Comparison of ENCODE assay signal across 15 cellular contexts in the genomic region with DNA sequence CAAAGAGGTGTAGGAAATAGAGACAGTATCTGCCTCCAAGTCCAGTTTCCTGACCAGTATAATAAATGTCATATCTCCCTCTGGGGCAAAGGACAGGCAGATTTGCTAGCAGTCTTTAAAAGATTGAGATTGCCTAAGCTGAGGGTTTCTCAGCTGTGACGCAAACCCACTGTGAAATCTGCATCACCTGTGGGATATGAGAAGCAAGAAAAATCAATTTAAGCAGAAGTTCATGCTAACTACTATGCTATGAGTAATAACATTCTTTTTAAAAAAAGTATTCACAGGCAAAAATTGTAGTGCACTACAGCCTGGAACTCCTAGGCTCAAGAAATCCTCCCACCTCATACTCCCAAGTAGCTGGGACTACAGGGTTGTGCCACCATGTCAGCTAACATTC.
A peak's percentile ranks its signal among the peaks of the same experiment; 100 is the strongest.
DNase-seq lines count a peak whose midpoint lies in the region; ATAC-seq and TF ChIP-seq lines count a peak whose summit lies in the region.
"Had no signal": no experiment of that assay in that cellular context is flagged by ENCODE, and none has a peak within 500 bp of the region (broad histone marks: within the 10 kb centered on the region; RNA-seq: fewer than 3 reads in every experiment).

No MANE protein-coding gene starts in this region.

- no peak for ATAC-seq in activated CD8-positive, alpha-beta memory T cell treated with anti-CD3 and anti-CD28 coated beads, Interleukin-2, amount 10 ng/mL, durations not matched to agents 7 days and 5 days
- no peak for ATAC-seq in HG02840 (IDR thresholded peaks at IDR 0.05; ENCODE audit: low FRiP score, unreplicated experiment)
- ATAC-seq: HCT116 had no signal

- H3K27me3 ChIP-seq in GM06990 (replicated peaks; ENCODE audit: control insufficient read depth, insufficient read depth, low read length) = no peaks in the 10 kb centered on the region
- no peaks in the 10 kb centered on the region for H3K27me3 ChIP-seq in OCI-LY3 (ENCODE audit: low read depth, low read length)
- no peaks in the 10 kb centered on the region for H3K27me3 ChIP-seq in esophagus muscularis mucosa
- H3K27me3 ChIP-seq: BLaER1 treated with 17β-estradiol and CSF1 and Interleukin-3, amounts not matched to agents 10 nM and 100 nM had no signal

- H3K4me3 ChIP-seq in GM06990 (replicated peaks; ENCODE audit: low read depth, low read length) = no peak overlapping the region
- H3K4me3 ChIP-seq in OCI-LY3 (ENCODE audit: low read length) = no peak overlapping the region; the same call in 1 of the 2 replicates
- no peak overlapping the region for H3K4me3 ChIP-seq in esophagus muscularis mucosa
- H3K4me3 ChIP-seq: BLaER1 treated with 17β-estradiol and CSF1 and Interleukin-3, amounts not matched to agents 10 nM and 100 nM had no signal

- no peaks in the 10 kb centered on the region for H3K36me3 ChIP-seq in GM06990 (ENCODE audit: control insufficient read depth, insufficient read depth, low read length)
- no peaks in the 10 kb centered on the region for H3K36me3 ChIP-seq in OCI-LY3 (replicated peaks; ENCODE audit: low read depth, low read length)
- H3K36me3 ChIP-seq in esophagus muscularis mucosa = no peaks in the 10 kb centered on the region
- H3K36me3 ChIP-seq: BLaER1 treated with 17β-estradiol and CSF1 and Interleukin-3, amounts not matched to agents 10 nM and 100 nM had no signal

- CTCF ChIA-PET in activated CD8-positive, alpha-beta memory T cell treated with anti-CD3 and anti-CD28 coated beads, Interleukin-2, amount 10 ng/mL, durations not matched to agents 7 days and 5 days (lab: Charles Lee) = interaction anchor here (1.0 to 1.7 kb wide), 3 partner anchors 10 to 290 kb away, joined by 3 to 4 read pairs (median 3); no protein-coding TSS in a partner anchor

- H3K27ac Mint-ChIP-seq in activated CD8-positive, alpha-beta memory T cell treated with anti-CD3 and anti-CD28 coated beads, Interleukin-2, amount 10 ng/mL, durations not matched to agents 7 days and 5 days = no peak overlapping the region
- H3K27ac Mint-ChIP-seq: CD4-positive, CD25-positive, alpha-beta regulatory T cell had no signal

- no peaks in the 10 kb centered on the region for H3K9me3 Mint-ChIP-seq in activated CD8-positive, alpha-beta memory T cell treated with anti-CD3 and anti-CD28 coated beads, Interleukin-2, amount 10 ng/mL, durations not matched to agents 7 days and 5 days (ENCODE audit: low read depth)

- H3K4me2 ChIP-seq in OCI-LY3 (ENCODE audit: low read length) = peak overlapping the region; percentile 54
- H3K4me2 ChIP-seq: BLaER1 treated with 17β-estradiol and CSF1 and Interleukin-3, amounts not matched to agents 10 nM and 100 nM had no signal

- no peak for TF ChIP-seq POLR2A in esophagus muscularis mucosa (IDR thresholded peaks at IDR 0.05; ENCODE audit: low read depth)

- no peak overlapping the region; the same call in 1 of the 2 replicates for H3K9ac ChIP-seq in OCI-LY3 (ENCODE audit: low read length)
- H3K9ac ChIP-seq: BLaER1 treated with 17β-estradiol and CSF1 and Interleukin-3, amounts not matched to agents 10 nM and 100 nM had no signal

- peak overlapping the region; percentile 51 for H3K27ac ChIP-seq in OCI-LY3 (ENCODE audit: low read length)
- no peak overlapping the region for H3K27ac ChIP-seq in esophagus muscularis mucosa (replicated peaks in 1 of 4)
- H3K27ac ChIP-seq: BLaER1 treated with 17β-estradiol and CSF1 and Interleukin-3, amounts not matched to agents 10 nM and 100 nM had no signal

- intact Hi-C loops in esophagus muscularis mucosa (cut with DNase I) = no loop called here

- no peak for TF ChIP-seq EP300 in esophagus muscularis mucosa (IDR thresholded peaks at IDR 0.05)

- H3K4me1 ChIP-seq in OCI-LY3 (ENCODE audit: low read length) (peaks cover 24% of the 10 kb centered on the region), esophagus muscularis mucosa (no peaks in the 10 kb centered on the region)

- no peaks in the 10 kb centered on the region for H4K20me1 ChIP-seq in OCI-LY3 (ENCODE audit: insufficient read depth, low read length)
- H4K20me1 ChIP-seq: BLaER1 treated with 17β-estradiol and CSF1 and Interleukin-3, amounts not matched to agents 10 nM and 100 nM had no signal

- no peaks in the 10 kb centered on the region for H3K27me3 Mint-ChIP-seq in activated CD8-positive, alpha-beta memory T cell treated with anti-CD3 and anti-CD28 coated beads, Interleukin-2, amount 10 ng/mL, durations not matched to agents 7 days and 5 days

- no peaks in the 10 kb centered on the region for H3K36me3 Mint-ChIP-seq in activated CD8-positive, alpha-beta memory T cell treated with anti-CD3 and anti-CD28 coated beads, Interleukin-2, amount 10 ng/mL, durations not matched to agents 7 days and 5 days

- TF ChIP-seq CTCF in GM06990 (IDR thresholded peaks at IDR 0.05; ENCODE audit: insufficient read depth, low read length, poor library complexity, severe bottlenecking) = no peak
- TF ChIP-seq CTCF in OCI-LY3 (IDR thresholded peaks at IDR 0.05; ENCODE audit: low read depth, low read length) = no peak
- TF ChIP-seq CTCF in esophagus muscularis mucosa (IDR thresholded peaks at IDR 0.05) = no peak

- no peak overlapping the region for H2AFZ ChIP-seq in OCI-LY3 (ENCODE audit: low read depth, low read length)

- no peak overlapping the region for H3K4me3 Mint-ChIP-seq in activated CD8-positive, alpha-beta memory T cell treated with anti-CD3 and anti-CD28 coated beads, Interleukin-2, amount 10 ng/mL, durations not matched to agents 7 days and 5 days
- H3K4me3 Mint-ChIP-seq: CD4-positive, CD25-positive, alpha-beta regulatory T cell had no signal

- 88% methylated on average over 1 of the region's 1 CpG for WGBS in esophagus muscularis mucosa

- no peaks in the 10 kb centered on the region for H3K9me3 ChIP-seq in OCI-LY3 (ENCODE audit: insufficient read depth, low read length)
- peaks cover 0 to 9% (median 0%) of the 10 kb centered on the region in 4 donors for H3K9me3 ChIP-seq in esophagus muscularis mucosa

- DNase-seq in GM06990 (ENCODE audit: extremely low read depth, insufficient read length) = peak; percentile 11
- peak; percentile 55 for DNase-seq in esophagus muscularis mucosa (ENCODE audit: extremely low spot score)
- peak; percentile 22 for DNase-seq in putamen (ENCODE audit: low spot score)
- no peak for DNase-seq in activated CD8-positive, alpha-beta memory T cell treated with anti-CD3 and anti-CD28 coated beads, Interleukin-2, amount 10 ng/mL, durations not matched to agents 7 days and 5 days
- DNase-seq in activated CD4-positive, alpha-beta T cell treated with anti-CD3 and anti-CD28 coated beads for 1 hour = no peak
- DNase-seq: ACHN; CD4-positive, CD25-positive, alpha-beta regulatory T cell; DMS53; GF-D8; IMR-90; KBM-7 had no signal

- no peaks in the 10 kb centered on the region for H3K79me2 ChIP-seq in OCI-LY3 (ENCODE audit: low read length)

- no peaks in the 10 kb centered on the region for H3K4me1 Mint-ChIP-seq in activated CD8-positive, alpha-beta memory T cell treated with anti-CD3 and anti-CD28 coated beads, Interleukin-2, amount 10 ng/mL, durations not matched to agents 7 days and 5 days
- H3K4me1 Mint-ChIP-seq: CD4-positive, CD25-positive, alpha-beta regulatory T cell had no signal

Comparison
In these comparisons a context has a peak if more than half of its experiments do, and no peak if none do; other contexts are left out.
1. DNase-seq: peak in GM06990 (single experiment), esophagus muscularis mucosa (single experiment) and putamen (single experiment); none in activated CD8-positive, alpha-beta memory T cell treated with anti-CD3 and anti-CD28 coated beads, Interleukin-2, amount 10 ng/mL, durations not matched to agents 7 days and 5 days (single experiment) and activated CD4-positive, alpha-beta T cell treated with anti-CD3 and anti-CD28 coated beads for 1 hour (single experiment).